ENCODE assay signal across 12 cellular contexts in genomic region chr7:27159278-27160146, GRCh38. TPM values are rescaled to one million over a fixed set of nuclear protein-coding genes. Genes with fewer than 3 reads are reported as not detected.
DNase-seq lines count a peak whose midpoint lies in the region; ATAC-seq and TF ChIP-seq lines count a peak whose summit lies in the region.
"Had no signal": no experiment of that assay in that cellular context is flagged by ENCODE, and none has a peak within 500 bp of the region (broad histone marks: within the 10 kb centered on the region; RNA-seq: fewer than 3 reads in every experiment).

No MANE protein-coding gene starts in this region.

- H3K9me3 ChIP-seq in iPS-15b (ENCODE audit: control insufficient read depth, insufficient read depth, low read length) (no peaks in the 10 kb centered on the region), smooth muscle cell (replicated peaks; ENCODE audit: low read depth) (no peaks in the 10 kb centered on the region), GM23248 (ENCODE audit: low read depth) (no peaks in the 10 kb centered on the region), aorta (ENCODE audit: control insufficient read depth, low read length) (no peaks in the 10 kb centered on the region)

- no peaks in the 10 kb centered on the region for H3F3A ChIP-seq in smooth muscle cell (ENCODE audit: low read depth)
- peaks cover 7% of the 10 kb centered on the region; the same call in 1 of the 2 replicates for H3F3A ChIP-seq in GM23248 (ENCODE audit: insufficient read depth)

- H3K4me3 ChIP-seq in iPS-15b (ENCODE audit: low read depth, low read length) = peak overlapping the region; percentile 20
- no peak overlapping the region for H3K4me3 ChIP-seq in smooth muscle cell
- H3K4me3 ChIP-seq in GM23248 = no peak overlapping the region
- H3K4me3 ChIP-seq in aorta (ENCODE audit: low read length in 2 of 2) = no peak overlapping the region

- in situ Hi-C loops in GM23248 (cut with MboI) = loop anchor here (10.0 kb wide), 4 partner anchors 305 to 1295 kb away; no protein-coding TSS in a partner anchor

- H3K9me2 ChIP-seq in GM23248 (ENCODE audit: insufficient read depth) = no peaks in the 10 kb centered on the region

- H3K4me2 ChIP-seq in smooth muscle cell = peak overlapping the region; percentile 89
- H3K4me2 ChIP-seq in GM23248 (ENCODE audit: unreplicated experiment) = no peak overlapping the region

- no peak overlapping the region for H3K27ac Mint-ChIP-seq in activated CD8-positive, alpha-beta memory T cell treated with anti-CD3 and anti-CD28 coated beads, Interleukin-2, amount 10 ng/mL, durations not matched to agents 7 days and 5 days

- CTCF ChIA-PET in activated CD8-positive, alpha-beta memory T cell treated with anti-CD3 and anti-CD28 coated beads, Interleukin-2, amount 10 ng/mL, durations not matched to agents 7 days and 5 days (lab: Charles Lee) = interaction anchor here (0.7 to 1.2 kb wide), 5 partner anchors 27 to 790 kb away, joined by 3 read pairs; no protein-coding TSS in a partner anchor

- no peaks in the 10 kb centered on the region for H3K9me3 Mint-ChIP-seq in activated CD8-positive, alpha-beta memory T cell treated with anti-CD3 and anti-CD28 coated beads, Interleukin-2, amount 10 ng/mL, durations not matched to agents 7 days and 5 days (ENCODE audit: low read depth)

- H3K27ac ChIP-seq in smooth muscle cell (ENCODE audit: low read depth) = no peak overlapping the region
- no peak overlapping the region for H3K27ac ChIP-seq in GM23248
- no peak overlapping the region for H3K27ac ChIP-seq in aorta (ENCODE audit: low read depth in 1 of 2, low read length in 2 of 2)

- peaks cover 15% of the 10 kb centered on the region for H3K4me1 Mint-ChIP-seq in activated CD8-positive, alpha-beta memory T cell treated with anti-CD3 and anti-CD28 coated beads, Interleukin-2, amount 10 ng/mL, durations not matched to agents 7 days and 5 days

- H3K9ac ChIP-seq in iPS-15b (ENCODE audit: low read depth, low read length) (no peak overlapping the region), smooth muscle cell (ENCODE audit: low read depth) (no peak overlapping the region), GM23248 (no peak overlapping the region)

- H2AFZ ChIP-seq in smooth muscle cell (ENCODE audit: low read depth) = no peak overlapping the region
- H2AFZ ChIP-seq in GM23248 = no peak overlapping the region

- H3K36me3 Mint-ChIP-seq in activated CD8-positive, alpha-beta memory T cell treated with anti-CD3 and anti-CD28 coated beads, Interleukin-2, amount 10 ng/mL, durations not matched to agents 7 days and 5 days = peaks cover 1% of the 10 kb centered on the region

- no peaks in the 10 kb centered on the region for H3K36me3 ChIP-seq in iPS-15b (ENCODE audit: control insufficient read depth, insufficient read depth, low read length)
- no peaks in the 10 kb centered on the region for H3K36me3 ChIP-seq in smooth muscle cell (ENCODE audit: low read depth)
- peaks cover 10% of the 10 kb centered on the region; the same call in 1 of the 2 replicates for H3K36me3 ChIP-seq in GM23248 (ENCODE audit: low read depth)
- no peaks in the 10 kb centered on the region for H3K36me3 ChIP-seq in aorta (ENCODE audit: control insufficient read depth in 1 of 2, insufficient read depth in 2 of 2, low read length in 1 of 2)

- peaks cover 6% of the 10 kb centered on the region for H4K20me1 ChIP-seq in smooth muscle cell (ENCODE audit: low read depth)
- H4K20me1 ChIP-seq in GM23248 (ENCODE audit: insufficient read depth) = no peaks in the 10 kb centered on the region

- peaks cover 27% of the 10 kb centered on the region for H3K79me2 ChIP-seq in smooth muscle cell (ENCODE audit: low read depth)
- peaks cover 49% of the 10 kb centered on the region for H3K79me2 ChIP-seq in GM23248 (ENCODE audit: insufficient read depth)

- peaks cover 89% of the 10 kb centered on the region for H3K27me3 Mint-ChIP-seq in activated CD8-positive, alpha-beta memory T cell treated with anti-CD3 and anti-CD28 coated beads, Interleukin-2, amount 10 ng/mL, durations not matched to agents 7 days and 5 days

- intact Hi-C loops in aorta (cut with DNase I) = loop anchor here (2.0 to 10.0 kb wide), 5 partner anchors 477 to 955 kb away; partner anchors contain the start of genes CBX3 (in 2 of the 2) and HNRNPA2B1 (in 2 of the 2)

- TF ChIP-seq CTCF in smooth muscle cell (IDR thresholded peaks at IDR 0.05; ENCODE audit: borderline replicate concordance, insufficient read depth, poor library complexity, severe bottlenecking) = no peak

- no peak for ATAC-seq in activated CD8-positive, alpha-beta memory T cell treated with anti-CD3 and anti-CD28 coated beads, Interleukin-2, amount 10 ng/mL, durations not matched to agents 7 days and 5 days
- ATAC-seq in aorta (ENCODE audit: low FRiP score) (no peak), GM19397 (IDR thresholded peaks at IDR 0.05; ENCODE audit: unreplicated experiment) (no peak)

- WGBS in smooth muscle cell (ENCODE audit: low lambda C conversion rate) = 64% methylated on average over 26 of the region's 26 CpGs
- WGBS in GM23248 (ENCODE audit: low coverage in 1 of 2, low lambda C conversion rate in 2 of 2, missing lambda C conversion rate in 2 of 2), 2 experiments = 94 to 95% methylated on average over 26 of the region's 26 CpGs
- 85 to 91% methylated on average over 26 of the region's 26 CpGs for WGBS in aorta, 2 donors

- peak overlapping the region; percentile 16 for H3K4me3 Mint-ChIP-seq in activated CD8-positive, alpha-beta memory T cell treated with anti-CD3 and anti-CD28 coated beads, Interleukin-2, amount 10 ng/mL, durations not matched to agents 7 days and 5 days

- DNase-seq in NCI-H526 (lab: John Stamatoyannopoulos, UW) = peak; percentile 88 to 89
- DNase-seq in NCI-H526 treated with DMSO at 0.1 percent for 48 hours (lab: John Stamatoyannopoulos, UW) = no peak
- DNase-seq in activated CD8-positive, alpha-beta memory T cell treated with anti-CD3 and anti-CD28 coated beads, Interleukin-2, amount 10 ng/mL, durations not matched to agents 7 days and 5 days = no peak
- no peak for DNase-seq in smooth muscle cell (lab: John Stamatoyannopoulos, UW; ENCODE audit: unreplicated experiment)
- no peak for DNase-seq in GM23248
- no peak for DNase-seq in aorta
- DNase-seq: anterior cingulate cortex, hippocampal formation, MV-4-11, trophoblast cell had no signal

- H3K4me1 ChIP-seq in iPS-15b (ENCODE audit: control insufficient read depth, insufficient read depth, low read length) = no peaks in the 10 kb centered on the region
- peaks cover 3% of the 10 kb centered on the region for H3K4me1 ChIP-seq in smooth muscle cell (ENCODE audit: low read depth)
- H3K4me1 ChIP-seq in GM23248 (ENCODE audit: insufficient read depth) = peaks cover 5% of the 10 kb centered on the region
- peaks cover 0 to 2% of the 10 kb centered on the region in 2 donors for H3K4me1 ChIP-seq in aorta (ENCODE audit: control insufficient read depth in 1 of 2, insufficient read depth in 2 of 2, low read length in 2 of 2)

- H3K27me3 ChIP-seq in iPS-15b (ENCODE audit: control insufficient read depth, insufficient read depth, low read length) (peaks cover 97% of the 10 kb centered on the region), smooth muscle cell (ENCODE audit: low read depth) (peaks cover 65% of the 10 kb centered on the region), GM23248 (replicated peaks; ENCODE audit: insufficient read depth) (no peaks in the 10 kb centered on the region), aorta (ENCODE audit: control insufficient read depth in 1 of 2, insufficient read depth in 2 of 2, low read length in 1 of 2) (no peaks in the 10 kb centered on the region)

RNA-seq across cellular contexts. Expression of gene HOXA7, which starts 3.0 kb away (rescaled TPM):
- total RNA-seq in activated CD8-positive, alpha-beta memory T cell treated with anti-CD3 and anti-CD28 coated beads, Interleukin-2, amount 10 ng/mL, durations not matched to agents 7 days and 5 days = not detected
- total RNA-seq in smooth muscle cell (0.72 TPM in 1 of 2 replicates, not detected in the other), aorta (1 to 10 TPM; 4.7 to 9.3 TPM)
- polyA plus RNA-seq in smooth muscle cell (1.2 and 1.6 TPM in 2 replicates), GM23248 (2016; fragmentation: Nextera tagmentation; extraction: Ambion mirVana) (14.3 and 15.8 TPM in 2 replicates), aorta (1 to 10 TPM; 2.4 to 3.3 TPM)
- total RNA-seq in GM23248 (2014; rRNA removed; shearing (Covaris generic)) = 3.4 and 6.6 TPM in 2 replicates

RNA-seq across cellular contexts. Expression of gene HOXA9, which starts 5.8 kb away (rescaled TPM):
- total RNA-seq in activated CD8-positive, alpha-beta memory T cell treated with anti-CD3 and anti-CD28 coated beads, Interleukin-2, amount 10 ng/mL, durations not matched to agents 7 days and 5 days = not detected
- 22.9 and 35.8 TPM in 2 replicates for total RNA-seq in smooth muscle cell
- polyA plus RNA-seq in smooth muscle cell = 12.6 and 19.2 TPM in 2 replicates
- 32.1 and 43.7 TPM in 2 replicates for total RNA-seq in GM23248 (2014; rRNA removed; shearing (Covaris generic))
- polyA plus RNA-seq in GM23248 (2016; fragmentation: Nextera tagmentation; extraction: Ambion mirVana) = 26.9 and 28.3 TPM in 2 replicates
- 1 to 10 TPM; 1.6 to 5.8 TPM for total RNA-seq in aorta
- 1 to 10 TPM; 1.5 to 3.1 TPM for polyA plus RNA-seq in aorta

RNA-seq across cellular contexts. Expression of gene HOXA3, which starts 7.1 kb away (rescaled TPM):
- not detected for total RNA-seq in activated CD8-positive, alpha-beta memory T cell treated with anti-CD3 and anti-CD28 coated beads, Interleukin-2, amount 10 ng/mL, durations not matched to agents 7 days and 5 days
- 0.13 TPM in 1 of 2 replicates, not detected in the other for total RNA-seq in smooth muscle cell
- polyA plus RNA-seq in smooth muscle cell = 0.31 and 0.83 TPM in 2 replicates
- total RNA-seq in GM23248 (2014; rRNA removed; shearing (Covaris generic)) = 0.63 and 2.1 TPM in 2 replicates
- polyA plus RNA-seq in GM23248 (2016; fragmentation: Nextera tagmentation; extraction: Ambion mirVana) = 1.2 and 1.9 TPM in 2 replicates
- total RNA-seq in aorta = 10 to 100 TPM in 1 of 2 donors, 1 to 10 TPM in 1; 9.6 to 20.8 TPM
- 10 to 100 TPM in 1 of 2 donors, 1 to 10 TPM in 1; 3.8 to 12.2 TPM for polyA plus RNA-seq in aorta

RNA-seq across cellular contexts. Expression of gene HOXA6, which starts 11.9 kb away (rescaled TPM):
- not detected for total RNA-seq in activated CD8-positive, alpha-beta memory T cell treated with anti-CD3 and anti-CD28 coated beads, Interleukin-2, amount 10 ng/mL, durations not matched to agents 7 days and 5 days
- total RNA-seq in smooth muscle cell = 0.58 TPM in 1 of 2 replicates, not detected in the other
- 0.56 TPM in 1 of 2 replicates, not detected in the other for polyA plus RNA-seq in smooth muscle cell
- total RNA-seq in GM23248 (2014; rRNA removed; shearing (Covaris generic)) = 0.51 and 3.2 TPM in 2 replicates
- 3.5 and 3.7 TPM in 2 replicates for polyA plus RNA-seq in GM23248 (2016; fragmentation: Nextera tagmentation; extraction: Ambion mirVana)
- total RNA-seq in aorta = 1 to 10 TPM; 6.3 to 7.6 TPM
- polyA plus RNA-seq in aorta = under 1 TPM in 1 of 2 donors, not detected in 1; 0.97 TPM

RNA-seq across cellular contexts. Expression of gene HOXA10, which starts 14.6 kb away (rescaled TPM):
- total RNA-seq in activated CD8-positive, alpha-beta memory T cell treated with anti-CD3 and anti-CD28 coated beads, Interleukin-2, amount 10 ng/mL, durations not matched to agents 7 days and 5 days = not detected
- total RNA-seq in smooth muscle cell (35.7 and 53.6 TPM in 2 replicates), aorta (10 to 100 TPM in 1 of 2 donors, 1 to 10 TPM in 1; 1.5 to 11.2 TPM)
- polyA plus RNA-seq in smooth muscle cell (37.6 and 39.4 TPM in 2 replicates), GM23248 (2016; fragmentation: Nextera tagmentation; extraction: Ambion mirVana) (27.1 and 28.0 TPM in 2 replicates), aorta (1 to 10 TPM; 3.4 to 3.6 TPM)
- 27.4 and 29.3 TPM in 2 replicates for total RNA-seq in GM23248 (2014; rRNA removed; shearing (Covaris generic))

Comparison
In these comparisons a context has a peak if more than half of its experiments do, and no peak if none do; other contexts are left out.
1. DNase-seq: peak in NCI-H526 (2 of 2); none in NCI-H526 treated with DMSO at 0.1 percent for 48 hours (single experiment), activated CD8-positive, alpha-beta memory T cell treated with anti-CD3 and anti-CD28 coated beads, Interleukin-2, amount 10 ng/mL, durations not matched to agents 7 days and 5 days (single experiment), smooth muscle cell (single experiment), GM23248 (single experiment) and aorta (0 of 2).